Comparison of ENCODE assay signal across 33 cellular contexts in genomic region chr5:71615809-71616208, GRCh38.
"Had no signal": no experiment of that assay in that cellular context is flagged by ENCODE, and none has a peak within 500 bp of the region (broad histone marks: within the 10 kb centered on the region; RNA-seq: fewer than 3 reads in every experiment).

No MANE protein-coding gene starts in this region.

- ATAC-seq: activated CD8-positive, alpha-beta T cell treated with anti-CD3 and anti-CD28 coated beads for 36 hours; activated naive CD4-positive, alpha-beta T cell treated with anti-CD3 and anti-CD28 coated beads, Interleukin-2, amount 50 U/mL, for 72 hours; activated T-cell treated with anti-CD3 and anti-CD28 coated beads, Interleukin-2, amount 50 U/mL, for 4 hours; activated T-cell treated with anti-CD3 and anti-CD28 coated beads, Interleukin-2, amount 50 U/mL, for 72 hours; activated T-helper 17 cell treated with anti-CD3 and anti-CD28 coated beads, Interleukin-2, amount 50 U/mL, for 72 hours; body of pancreas; T-cell; T-helper 17 cell had no signal

- H3K4me3 Mint-ChIP-seq: activated B cell treated with CpG ODN at 0.5 μM for 24 hours; activated CD4-positive, alpha-beta memory T cell treated with anti-CD3 and anti-CD28 coated beads for 36 hours; activated CD4-positive, alpha-beta T cell treated with anti-CD3 and anti-CD28 coated beads, Interleukin-2, amount 10 ng/mL, durations not matched to agents 24 days and 14 days; activated CD8-positive, alpha-beta T cell treated with anti-CD3 and anti-CD28 coated beads for 36 hours; activated naive CD4-positive, alpha-beta T cell treated with anti-CD3 and anti-CD28 coated beads for 36 hours; activated naive CD8-positive, alpha-beta T cell treated with anti-CD3 and anti-CD28 coated beads for 36 hours; activated T-cell treated with anti-CD3 and anti-CD28 coated beads, Interleukin-2, amount 50 U/mL, for 4 hours; activated T-cell treated with anti-CD3 and anti-CD28 coated beads, Interleukin-2, amount 50 U/mL, for 72 hours; activated T-helper 1 cell treated with anti-CD3 and anti-CD28 coated beads, Interleukin-12 subunit alpha, Interleukin-12 subunit beta, Interleukin-2, Interleukin-4 antibody, amounts not matched to agents 30 ng/mL and 10 ng/mL and 1 ng/mL, durations not matched to agents 14 hours and 24 hours and 36 hours; activated T-helper 17 cell treated with anti-CD3 and anti-CD28 coated beads, Interleukin-2, amount 50 U/mL, for 72 hours; T-cell had no signal

- H3K4me1 Mint-ChIP-seq: activated B cell treated with CpG ODN at 0.5 μM for 24 hours had no signal

- H3K27ac ChIP-seq: adrenal gland, body of pancreas, brain microvascular endothelial cell, breast epithelium, VCaP had no signal

- H3K27ac Mint-ChIP-seq: activated B cell treated with CpG ODN at 0.5 μM for 24 hours; activated CD4-positive, alpha-beta memory T cell treated with anti-CD3 and anti-CD28 coated beads for 36 hours; activated CD4-positive, alpha-beta T cell treated with anti-CD3 and anti-CD28 coated beads, Interleukin-2, amount 10 ng/mL, durations not matched to agents 24 days and 14 days; activated CD8-positive, alpha-beta T cell treated with anti-CD3 and anti-CD28 coated beads for 36 hours; activated naive CD4-positive, alpha-beta T cell treated with anti-CD3 and anti-CD28 coated beads for 36 hours; activated naive CD8-positive, alpha-beta T cell treated with anti-CD3 and anti-CD28 coated beads for 36 hours; activated T-cell treated with anti-CD3 and anti-CD28 coated beads, Interleukin-2, amount 50 U/mL, for 72 hours; activated T-helper 1 cell treated with anti-CD3 and anti-CD28 coated beads, Interleukin-12 subunit alpha, Interleukin-12 subunit beta, Interleukin-2, Interleukin-4 antibody, amounts not matched to agents 30 ng/mL and 10 ng/mL and 1 ng/mL, durations not matched to agents 14 hours and 24 hours and 36 hours; T-cell had no signal

- DNase-seq: activated B cell treated with CpG ODN at 0.5 μM for 24 hours; activated CD4-positive, alpha-beta memory T cell treated with anti-CD3 and anti-CD28 coated beads for 36 hours; activated CD4-positive, alpha-beta T cell treated with anti-CD3 and anti-CD28 coated beads for 4 hours; activated CD4-positive, alpha-beta T cell treated with anti-CD3 and anti-CD28 coated beads, Interleukin-2, amount 10 ng/mL, durations not matched to agents 24 days and 14 days; activated CD4-positive, alpha-beta T cell treated with anti-CD3 and anti-CD28 coated beads, Interleukin-2, amount 50 U/mL, for 1 hour; activated CD4-positive, alpha-beta T cell treated with anti-CD3 and anti-CD28 coated beads, Interleukin-2, amount 50 U/mL, for 4 hours; activated CD4-positive, CD25-positive, alpha-beta regulatory T cell treated with anti-CD3 and anti-CD28 coated beads, Interleukin-2, amount 50 U/mL, for 72 hours; activated CD8-positive, alpha-beta memory T cell treated with anti-CD3 and anti-CD28 coated beads, Interleukin-2, amount 50 U/mL, for 4 hours; activated CD8-positive, alpha-beta T cell treated with anti-CD3 and anti-CD28 coated beads for 36 hours; activated effector memory CD4-positive, alpha-beta T cell treated with anti-CD3 and anti-CD28 coated beads, Interleukin-2, amount 50 U/mL, for 16 hours; activated gamma-delta T cell treated with Interleukin-2 at 50 U/mL for 16 hours; activated naive CD4-positive, alpha-beta T cell; activated naive CD4-positive, alpha-beta T cell treated with anti-CD3 and anti-CD28 coated beads for 36 hours; activated naive CD4-positive, alpha-beta T cell treated with anti-CD3 and anti-CD28 coated beads, Interleukin-2, amount 50 U/mL, for 16 hours; activated naive CD8-positive, alpha-beta T cell treated with anti-CD3 and anti-CD28 coated beads for 36 hours; activated T-cell treated with anti-CD3 and anti-CD28 coated beads for 4 hours; activated T-cell treated with anti-CD3 and anti-CD28 coated beads, Interleukin-2, amount 50 U/mL, for 1 hour; activated T-cell treated with anti-CD3 and anti-CD28 coated beads, Interleukin-2, amount 50 U/mL, for 4 hours; activated T-cell treated with anti-CD3 and anti-CD28 coated beads, Interleukin-2, amount 50 U/mL, for 72 hours; adrenal gland; amniotic stem cell; aorta; body of pancreas; brain microvascular endothelial cell; central memory CD4-positive, alpha-beta T cell; cerebellar nuclear complex; T-cell; T-helper 17 cell had no signal

- H3K9me3 Mint-ChIP-seq: activated B cell treated with CpG ODN at 0.5 μM for 24 hours; activated CD4-positive, alpha-beta memory T cell treated with anti-CD3 and anti-CD28 coated beads for 36 hours; activated CD8-positive, alpha-beta T cell treated with anti-CD3 and anti-CD28 coated beads for 36 hours; activated naive CD4-positive, alpha-beta T cell treated with anti-CD3 and anti-CD28 coated beads for 36 hours; activated naive CD4-positive, alpha-beta T cell treated with anti-CD3 and anti-CD28 coated beads, Interleukin-2, amount 50 U/mL, for 72 hours; activated naive CD8-positive, alpha-beta T cell treated with anti-CD3 and anti-CD28 coated beads for 36 hours; activated T-cell treated with anti-CD3 and anti-CD28 coated beads, Interleukin-2, amount 50 U/mL, for 4 hours; activated T-helper 1 cell treated with anti-CD3 and anti-CD28 coated beads, Interleukin-12 subunit alpha, Interleukin-12 subunit beta, Interleukin-2, Interleukin-4 antibody, amounts not matched to agents 30 ng/mL and 10 ng/mL and 1 ng/mL, durations not matched to agents 14 hours and 24 hours and 36 hours; activated T-helper 17 cell treated with anti-CD3 and anti-CD28 coated beads, Interleukin-2, amount 50 U/mL, for 72 hours; T-cell had no signal
